In genomic region chr11:3859373-3859881, GRCh38 we compare ENCODE assay signal across 7 cellular contexts. TPM values are rescaled to one million over a fixed set of nuclear protein-coding genes. Genes with fewer than 3 reads are reported as not detected.
A peak's percentile ranks its signal among the peaks of the same experiment; 100 is the strongest.
DNase-seq lines count a peak whose midpoint lies in the region; ATAC-seq and TF ChIP-seq lines count a peak whose summit lies in the region.

No MANE protein-coding gene starts in this region.

- H3K4me1 ChIP-seq in HEK293 (ENCODE audit: control insufficient read depth, insufficient read depth, low read length) (no peaks in the 10 kb centered on the region), left lung (peaks cover 35 to 72% of the 10 kb centered on the region in 2 donors)

- ATAC-seq in GM18861 (IDR thresholded peaks at IDR 0.05; ENCODE audit: unreplicated experiment) (peak; percentile 28), left lung (no peak)

- H3K4me3 ChIP-seq in HEK293 (ENCODE audit: low read depth, low read length) (no peak overlapping the region), left lung (no peak overlapping the region)

- H3K36me3 ChIP-seq in HEK293 (ENCODE audit: control insufficient read depth in 2 of 2, insufficient read depth in 1 of 2, low read length in 2 of 2) (no peaks in the 10 kb centered on the region), left lung (no peaks in the 10 kb centered on the region)

- CTCF ChIA-PET in HEK293 (lab: Yijun Ruan, JAX): interaction anchor here (0.5 to 5.0 kb wide), 4 partner anchors 10 to 214 kb away, joined by 3 to 21 read pairs (median 11); no protein-coding TSS in a partner anchor

- no peaks in the 10 kb centered on the region for H3K27me3 ChIP-seq in left lung

- peak; percentile 81 for DNase-seq in RPMI8226
- DNase-seq in left lung: no peak
- DNase-seq in NCI-H128 (lab: John Stamatoyannopoulos, UW; ENCODE audit: unreplicated experiment): no peak
- no peak for DNase-seq in activated CD4-positive, alpha-beta T cell treated with anti-CD3 and anti-CD28 coated beads, Interleukin-2, amount 50 U/mL, for 4 hours
- no peak for DNase-seq in retina

- H3K27ac ChIP-seq in HEK293 (ENCODE audit: extremely low read depth, low read depth, low read length): no peak overlapping the region
- H3K27ac ChIP-seq in left lung: peak overlapping the region; percentile 21 to 28

- TF ChIP-seq CTCF in HEK293 (tag by site-specific recombination; IDR thresholded peaks at IDR 0.05) (no peak), left lung (IDR thresholded peaks at IDR 0.05) (no peak)

- POLR2A ChIA-PET in HEK293 (lab: Yijun Ruan, JAX): interaction anchor here (0.6 to 0.8 kb wide), 2 partner anchors 14 to 238 kb away, joined by 4 to 7 read pairs; no protein-coding TSS in a partner anchor

- no peaks in the 10 kb centered on the region for H3K9me3 ChIP-seq in HEK293 (ENCODE audit: control insufficient read depth, insufficient read depth, low read depth, low read length)
- H3K9me3 ChIP-seq in left lung: no peaks in the 10 kb centered on the region

- intact Hi-C loops in left lung (cut with DNase I): no loop called here

TF ChIP-seq in HEK293, 187 proteins besides CTCF, POLR2A, EP300 and RAD21:
- TF ChIP-seq ZBTB17 (tag by site-specific recombination; IDR thresholded peaks at IDR 0.05) (peak; percentile 83), ZSCAN23 (tag by site-specific recombination; IDR thresholded peaks at IDR 0.05) (no peak), ZBTB20 (tag by site-specific recombination; IDR thresholded peaks at IDR 0.05) (peak; percentile 80), SP3 (tag by site-specific recombination; IDR thresholded peaks at IDR 0.05) (0 out of 2 replicates have a peak, but pooled peaks have one; percentile 17), ZNF600 (tag by site-specific recombination; IDR thresholded peaks at IDR 0.05) (0 out of 2 replicates have a peak, but pooled peaks have one; percentile 40), ELK4 (IDR thresholded peaks at IDR 0.05; ENCODE audit: borderline replicate concordance, low read depth, low read length) (no peak), ZNF561 (tag by site-specific recombination; IDR thresholded peaks at IDR 0.05; ENCODE audit: borderline replicate concordance) (peak; percentile 28; the same call in 1 of the 2 replicates), ZBTB6 (tag by site-specific recombination; IDR thresholded peaks at IDR 0.05) (no peak), OSR2 (tag by site-specific recombination; IDR thresholded peaks at IDR 0.05) (peak; percentile 79)

RNA-seq across cellular contexts. Expression of gene STIM1, which starts 4.0 kb away (rescaled TPM):
- total RNA-seq in left lung: 10 to 100 TPM; 50.9 to 52.9 TPM

RNA-seq across cellular contexts. Expression of gene RHOG, which starts 18.7 kb away (rescaled TPM):
- 100 to 1,000 TPM in 1 of 2 donors, 10 to 100 TPM in 1; 57.1 to 109 TPM for total RNA-seq in left lung

RNA-seq across cellular contexts. Expression of gene PGAP2, which starts 51.1 kb away (rescaled TPM):
- 10 to 100 TPM; 19.5 to 26.5 TPM for total RNA-seq in left lung
